16 cellular contexts compared by ENCODE assay signal in the genomic region with DNA sequence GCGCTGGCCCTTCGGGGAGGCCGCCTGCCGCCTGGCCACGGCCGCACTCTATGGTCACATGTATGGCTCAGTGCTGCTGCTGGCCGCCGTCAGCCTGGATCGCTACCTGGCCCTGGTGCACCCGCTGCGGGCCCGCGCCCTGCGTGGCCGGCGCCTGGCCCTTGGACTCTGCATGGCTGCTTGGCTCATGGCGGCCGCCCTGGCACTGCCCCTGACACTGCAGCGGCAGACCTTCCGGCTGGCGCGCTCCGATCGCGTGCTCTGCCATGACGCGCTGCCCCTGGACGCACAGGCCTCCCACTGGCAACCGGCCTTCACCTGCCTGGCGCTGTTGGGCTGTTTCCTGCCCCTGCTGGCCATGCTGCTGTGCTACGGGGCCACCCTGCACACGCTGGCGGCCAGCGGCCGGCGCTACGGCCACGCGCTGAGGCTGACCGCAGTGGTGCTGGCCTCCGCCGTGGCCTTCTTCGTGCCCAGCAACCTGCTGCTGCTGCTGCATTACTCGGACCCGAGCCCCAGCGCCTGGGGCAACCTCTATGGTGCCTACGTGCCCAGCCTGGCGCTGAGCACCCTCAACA. TPM values are rescaled to one million over a fixed set of nuclear protein-coding genes. Genes with fewer than 3 reads are reported as not detected.
DNase-seq lines count a peak whose midpoint lies in the region; ATAC-seq, FAIRE-seq and TF ChIP-seq lines count a peak whose summit lies in the region.
"Had no signal": no experiment of that assay in that cellular context is flagged by ENCODE, and none has a peak within 500 bp of the region (broad histone marks: within the 10 kb centered on the region; RNA-seq: fewer than 3 reads in every experiment).

No MANE protein-coding gene starts in this region.

- no peaks in the 10 kb centered on the region for H3K79me2 ChIP-seq in HepG2 (ENCODE audit: insufficient read depth, low read length)

- no peak overlapping the region for H3K27ac ChIP-seq in HepG2 (ENCODE audit: extremely low read length, insufficient read depth, low read length)
- no peak overlapping the region for H3K27ac ChIP-seq in right lobe of liver
- peak overlapping the region; percentile 84 for H3K27ac ChIP-seq in lower lobe of right lung
- peak overlapping the region; percentile 70 for H3K27ac ChIP-seq in upper lobe of right lung
- H3K27ac ChIP-seq: prostate gland had no signal

- no peak overlapping the region for H3K9ac ChIP-seq in HepG2 (ENCODE audit: insufficient read depth, low read depth, low read length)

- intact Hi-C loops in HepG2 (cut with micrococcal nuclease; ENCODE audit: unreplicated experiment): no loop called here
- intact Hi-C loops in right lobe of liver (cut with DNase I): no loop called here
- intact Hi-C loops in lower lobe of right lung (cut with DNase I): no loop called here
- intact Hi-C loops in upper lobe of right lung (cut with DNase I): no loop called here

- POLR2A ChIA-PET in HepG2 (lab: Yijun Ruan, JAX): no interaction called here

- H3K4me1 ChIP-seq in HepG2 (ENCODE audit: insufficient read depth, low read length): peaks cover 55% of the 10 kb centered on the region
- H3K4me1 ChIP-seq in right lobe of liver: no peaks in the 10 kb centered on the region
- peaks cover 49% of the 10 kb centered on the region for H3K4me1 ChIP-seq in lower lobe of right lung
- peaks cover 19% of the 10 kb centered on the region for H3K4me1 ChIP-seq in upper lobe of right lung

- H3K36me3 ChIP-seq in HepG2 (replicated peaks in 1 of 2; ENCODE audit: control insufficient read depth in 1 of 2, insufficient read depth in 2 of 2, low read length in 2 of 2) (no peaks in the 10 kb centered on the region), right lobe of liver (no peaks in the 10 kb centered on the region), lower lobe of right lung (no peaks in the 10 kb centered on the region), upper lobe of right lung (no peaks in the 10 kb centered on the region)
- H3K36me3 ChIP-seq: prostate gland had no signal

- in situ Hi-C loops in HepG2 (cut with HindIII; ENCODE audit: extremely low pct_ligation_motif_present, low pct_unique_long_range_greater_than_20kb): no loop called here

- WGBS in HepG2 (ENCODE audit: low lambda C conversion rate): 96% methylated on average over 5 of the region's 48 CpGs
- no CpG with 5 or more reads among the region's 48 CpGs for WGBS in right lobe of liver (ENCODE audit: insufficient coverage, low coverage, low lambda C conversion rate, missing lambda C conversion rate)

- no peaks in the 10 kb centered on the region for H3K9me3 ChIP-seq in HepG2 (ENCODE audit: low read length)
- no peaks in the 10 kb centered on the region for H3K9me3 ChIP-seq in right lobe of liver
- no peaks in the 10 kb centered on the region for H3K9me3 ChIP-seq in lower lobe of right lung
- H3K9me3 ChIP-seq in upper lobe of right lung: no peaks in the 10 kb centered on the region
- H3K9me3 ChIP-seq: prostate gland had no signal

- no TSS peak for BruUV-seq in HepG2 (replicated peaks; lab: Mats Ljungman, UMichigan)

- DNase-seq in HepG2 (ENCODE audit: low spot score) (no peak), right lobe of liver (no peak), SHP77 treated with DMSO at 0.1 percent for 48 hours (lab: John Stamatoyannopoulos, UW) (peak; percentile 66), lower lobe of right lung (no peak), upper lobe of right lung (no peak), GM19238 (ENCODE audit: insufficient read length, low spot score) (no peak), UCSD-AML1 (lab: John Stamatoyannopoulos, UW; ENCODE audit: unreplicated experiment) (no peak), LoVo (ENCODE audit: low spot score) (no peak)
- DNase-seq: ACHN; activated CD8-positive, alpha-beta memory T cell treated with anti-CD3 and anti-CD28 coated beads, Interleukin-2, amount 10 ng/mL, durations not matched to agents 7 days and 5 days; DMS53; HCEC 1CT; NCI-H526 treated with DMSO at 0.1 percent for 48 hours had no signal

- H3K4me2 ChIP-seq in HepG2 (ENCODE audit: low read depth, low read length): no peak overlapping the region

- no peaks in the 10 kb centered on the region for H4K20me1 ChIP-seq in HepG2 (ENCODE audit: insufficient read depth, low read length)

- TF ChIP-seq CTCF in HepG2 (CRISPR knock-in tag; IDR thresholded peaks at IDR 0.05) (no peak), right lobe of liver (IDR thresholded peaks at IDR 0.05) (no peak), lower lobe of right lung (IDR thresholded peaks at IDR 0.05) (no peak), upper lobe of right lung (IDR thresholded peaks at IDR 0.05) (no peak)

- ATAC-seq in HepG2 (no peak), right lobe of liver (no peak), lower lobe of right lung (no peak), upper lobe of right lung (no peak)
- ATAC-seq: stimulated activated memory B cell treated with anti-CD40 and anti-IgM and Interleukin-4, amounts not matched to agents 10 μg/mL and 1 μg/mL and 100 μg/mL, for 72 hours had no signal

- H3K4me3 ChIP-seq in HepG2 (replicated peaks in 1 of 3; ENCODE audit: insufficient read depth in 1 of 3, low read depth in 2 of 3, low read length in 3 of 3) (no peak overlapping the region), right lobe of liver (no peak overlapping the region), lower lobe of right lung (peak overlapping the region; percentile 49), upper lobe of right lung (peak overlapping the region; percentile 40)

- peaks cover 3 to 30% of the 10 kb centered on the region in 2 experiments; a peak in 4 of 5 replicates for H3K27me3 ChIP-seq in HepG2 (ENCODE audit: control insufficient read depth in 1 of 2, insufficient read depth in 2 of 2, low read length in 2 of 2)
- no peaks in the 10 kb centered on the region for H3K27me3 ChIP-seq in right lobe of liver
- H3K27me3 ChIP-seq in lower lobe of right lung (ENCODE audit: low read depth): no peaks in the 10 kb centered on the region
- no peaks in the 10 kb centered on the region for H3K27me3 ChIP-seq in upper lobe of right lung

- TF ChIP-seq POLR2A in HepG2 (IDR thresholded peaks at IDR 0.05; ENCODE audit: insufficient read depth in 1 of 2, low read depth in 2 of 2, low read length in 2 of 2) (no peak), right lobe of liver (IDR thresholded peaks at IDR 0.05) (no peak)

- CTCF ChIA-PET in HepG2 (lab: Yijun Ruan, JAX; ENCODE audit: low intra/inter-chr PET ratio, low total read pairs): no interaction called here

- TF ChIP-seq EP300 in HepG2 (IDR thresholded peaks at IDR 0.05; ENCODE audit: low read depth in 2 of 2, low read length in 2 of 2) (no peak), HepG2 (CRISPR knock-in tag; IDR thresholded peaks at IDR 0.05; ENCODE audit: borderline replicate concordance) (no peak)

- no peak overlapping the region for H2AFZ ChIP-seq in HepG2 (ENCODE audit: low read length)

- no peak for FAIRE-seq in HepG2 (lab: Jason Lieb, UNC)

- no peak for TF ChIP-seq RAD21 in HepG2 (CRISPR knock-in tag; IDR thresholded peaks at IDR 0.05)

TF ChIP-seq in HepG2, 621 proteins besides CTCF, POLR2A, EP300 and RAD21 (continues in another document):
- TF ChIP-seq, protein P1, sequence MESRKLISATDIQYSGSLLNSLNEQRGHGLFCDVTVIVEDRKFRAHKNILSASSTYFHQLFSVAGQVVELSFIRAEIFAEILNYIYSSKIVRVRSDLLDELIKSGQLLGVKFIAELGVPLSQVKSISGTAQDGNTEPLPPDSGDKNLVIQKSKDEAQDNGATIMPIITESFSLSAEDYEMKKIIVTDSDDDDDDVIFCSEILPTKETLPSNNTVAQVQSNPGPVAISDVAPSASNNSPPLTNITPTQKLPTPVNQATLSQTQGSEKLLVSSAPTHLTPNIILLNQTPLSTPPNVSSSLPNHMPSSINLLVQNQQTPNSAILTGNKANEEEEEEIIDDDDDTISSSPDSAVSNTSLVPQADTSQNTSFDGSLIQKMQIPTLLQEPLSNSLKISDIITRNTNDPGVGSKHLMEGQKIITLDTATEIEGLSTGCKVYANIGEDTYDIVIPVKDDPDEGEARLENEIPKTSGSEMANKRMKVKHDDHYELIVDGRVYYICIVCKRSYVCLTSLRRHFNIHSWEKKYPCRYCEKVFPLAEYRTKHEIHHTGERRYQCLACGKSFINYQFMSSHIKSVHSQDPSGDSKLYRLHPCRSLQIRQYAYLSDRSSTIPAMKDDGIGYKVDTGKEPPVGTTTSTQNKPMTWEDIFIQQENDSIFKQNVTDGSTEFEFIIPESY (CRISPR knock-in tag; IDR thresholded peaks at IDR 0.05): peak; percentile 92

RNA-seq across cellular contexts. Expression of a gene that starts 1.2 kb away (rescaled TPM):
- total RNA-seq in HepG2 (2016; rRNA removed; fragmentation: Illumina TruSeq; extraction: Trizol) (not detected in 2 replicates), right lobe of liver (under 1 TPM; 0.07 to 0.62 (median 0.28) TPM), lower lobe of right lung (22.5 TPM), upper lobe of right lung (25.3 TPM)
- not detected in 2 replicates for total RNA-seq in HepG2 (2016; cell fraction: cytosol; rRNA removed; fragmentation: Illumina TruSeq; extraction: Trizol; ENCODE audit: low read depth)
- not detected in 2 replicates for total RNA-seq in HepG2 (2016; cell fraction: insoluble cytoplasmic fraction; rRNA removed; fragmentation: Illumina TruSeq; extraction: Trizol)
- not detected in 2 replicates for total RNA-seq in HepG2 (2016; cell fraction: membrane; rRNA removed; fragmentation: Illumina TruSeq; extraction: Trizol)
- not detected in 2 replicates for total RNA-seq in HepG2 (2016; cell fraction: nucleus; rRNA removed; fragmentation: Illumina TruSeq; extraction: Trizol)
- not detected in 2 replicates for polyA plus RNA-seq in HepG2 (2011; rRNA removed)
- not detected in 2 replicates for polyA plus RNA-seq in HepG2 (2011; cell fraction: cytosol; rRNA removed)
- not detected in 2 replicates for polyA plus RNA-seq in HepG2 (2011; cell fraction: nucleus; rRNA removed)
- polyA plus RNA-seq in HepG2 (2012): not detected in 2 replicates
- polyA plus RNA-seq in HepG2 (2016; cell fraction: cytosol; fragmentation: Illumina TruSeq; extraction: Trizol; ENCODE audit: low read depth): not detected in 2 replicates
- not detected in 2 replicates for polyA plus RNA-seq in HepG2 (2016; cell fraction: insoluble cytoplasmic fraction; fragmentation: Illumina TruSeq; extraction: Trizol; ENCODE audit: low read depth)
- polyA plus RNA-seq in HepG2 (2016; cell fraction: membrane; fragmentation: Illumina TruSeq; extraction: Trizol; ENCODE audit: low read depth): not detected in 2 replicates
- not detected in 2 replicates for polyA plus RNA-seq in HepG2 (2016; cell fraction: nucleus; fragmentation: Illumina TruSeq; extraction: Trizol; ENCODE audit: insufficient read depth, low read depth)
- polyA minus RNA-seq in HepG2 (2011; rRNA and poly(A)+ RNA removed; ENCODE audit: low replicate concordance): 0.05 TPM in 1 of 2 replicates, not detected in the other
- polyA minus RNA-seq in HepG2 (2011; cell fraction: cytosol; rRNA and poly(A)+ RNA removed): not detected in 2 replicates
- not detected in 2 replicates for polyA minus RNA-seq in HepG2 (2011; cell fraction: nucleus; rRNA and poly(A)+ RNA removed)
- total RNA-seq: SK-MEL-5 had no signal

Comparison
In these comparisons a context has a peak if more than half of its experiments do, and no peak if none do; other contexts are left out.
1. H3K27ac ChIP-seq: peak in lower lobe of right lung (single experiment) and upper lobe of right lung (single experiment); none in HepG2 (single experiment) and right lobe of liver (0 of 3).
2. H3K4me3 ChIP-seq: peak in lower lobe of right lung (single experiment) and upper lobe of right lung (single experiment); none in HepG2 (0 of 3) and right lobe of liver (0 of 3).
3. RNA of a gene that starts 1.2 kb away (total RNA-seq): 25.3 TPM in upper lobe of right lung (single experiment) and 22.5 TPM in lower lobe of right lung (single experiment); 0.07 to 0.62 TPM in right lobe of liver and not detected in HepG2; every median in the first group is over 10 times any median in the second.